In the genomic region with DNA sequence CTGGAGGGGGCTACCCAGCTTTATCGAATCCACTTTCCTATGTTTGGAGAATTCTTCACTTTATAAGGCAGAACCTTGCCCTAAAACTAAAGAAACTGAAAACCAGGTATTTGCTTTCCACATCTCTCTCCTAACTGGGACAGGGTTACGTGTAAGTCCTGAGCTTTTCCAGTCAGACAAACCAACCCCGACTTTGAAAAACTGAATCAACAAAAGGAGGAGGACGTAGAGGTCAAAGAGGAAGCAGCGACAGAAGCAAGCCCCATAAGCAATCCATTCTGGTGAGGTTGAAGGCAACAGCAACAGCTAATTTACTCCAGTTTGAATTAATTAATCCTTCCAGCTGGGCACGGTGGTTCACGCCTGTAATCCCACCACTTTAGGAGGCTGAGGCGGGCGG, we compare ENCODE assay signal across 24 cellular contexts. TPM values are rescaled to one million over a fixed set of nuclear protein-coding genes. Genes with fewer than 3 reads are reported as not detected.
DNase-seq lines count a peak whose midpoint lies in the region; ATAC-seq and TF ChIP-seq lines count a peak whose summit lies in the region.
"Had no signal": no experiment of that assay in that cellular context is flagged by ENCODE, and none has a peak within 500 bp of the region (broad histone marks: within the 10 kb centered on the region; RNA-seq: fewer than 3 reads in every experiment).

No MANE protein-coding gene starts in this region.

- H4K8ac ChIP-seq in H9 (replicated peaks; ENCODE audit: insufficient read length, low read depth, low read length): no peak overlapping the region

- ATAC-seq in upper lobe of left lung (ENCODE audit: low FRiP score in 2 of 2) (no peak), GM21528 (IDR thresholded peaks at IDR 0.05; ENCODE audit: low FRiP score, unreplicated experiment) (no peak), GM18861 (IDR thresholded peaks at IDR 0.05; ENCODE audit: unreplicated experiment) (no peak)
- ATAC-seq: HCT116 had no signal

- intact Hi-C loops in uterus (cut with DNase I; ENCODE audit: low total_unique reads): no loop called here

- no peak overlapping the region for H4K91ac ChIP-seq in H9 (ENCODE audit: insufficient read length, low read depth, low read length)

- H3K4me1 ChIP-seq in H9 (ENCODE audit: insufficient read depth, low read length) (peaks cover 5% of the 10 kb centered on the region; the same call in 1 of the 2 replicates), liver (ENCODE audit: control insufficient read depth in 4 of 4, insufficient read depth in 4 of 4, low read length in 3 of 4) (peaks cover 12 to 33% (median 23%) of the 10 kb centered on the region in 4 donors), upper lobe of left lung (peaks cover 12 to 42% (median 26%) of the 10 kb centered on the region in 4 donors), uterus (peaks cover 0 to 5% of the 10 kb centered on the region in 2 donors)

- H2BK15ac ChIP-seq in H9 (ENCODE audit: low read depth, low read length): no peak overlapping the region

- no peaks in the 10 kb centered on the region for H3K23me2 ChIP-seq in H9 (ENCODE audit: insufficient read length, low read depth, low read length, poor library complexity, severe bottlenecking)

- peaks cover 40% of the 10 kb centered on the region; the same call in 1 of the 2 replicates for H3K79me2 ChIP-seq in H9 (ENCODE audit: insufficient read depth, low read length)

- peak in 1 of 2 donors; percentile 19 for TF ChIP-seq RAD21 in liver (IDR thresholded peaks at IDR 0.05)

- no peak overlapping the region for H3K9ac ChIP-seq in H9 (ENCODE audit: extremely low read depth, insufficient read length, low read length)
- H3K9ac ChIP-seq in liver (ENCODE audit: low read depth in 1 of 2, low read length in 2 of 2): no peak overlapping the region

- no peaks in the 10 kb centered on the region for H3K9me3 ChIP-seq in H9 (ENCODE audit: control insufficient read depth, low read depth, low read length)
- H3K9me3 ChIP-seq in WERI-Rb-1 (ENCODE audit: severe bottlenecking): peaks cover 3% of the 10 kb centered on the region
- H3K9me3 ChIP-seq in liver (ENCODE audit: control insufficient read depth in 4 of 4, low read length in 3 of 4): no peaks in the 10 kb centered on the region
- no peaks in the 10 kb centered on the region for H3K9me3 ChIP-seq in upper lobe of left lung
- H3K9me3 ChIP-seq in uterus: no peaks in the 10 kb centered on the region

- no peaks in the 10 kb centered on the region for H4K20me1 ChIP-seq in H9 (ENCODE audit: control insufficient read depth, insufficient read depth, insufficient read length)

- H4K5ac ChIP-seq in H9 (ENCODE audit: insufficient read length, low read depth, low read length): no peak overlapping the region

- H3K4me2 ChIP-seq in H9 (ENCODE audit: insufficient read depth, insufficient read length, low read length): no peak overlapping the region
- H3K4me2 ChIP-seq: PC-9 had no signal

- H3K36me3 ChIP-seq in WERI-Rb-1 (no peaks in the 10 kb centered on the region; the same call in 1 of the 2 replicates), liver (ENCODE audit: control insufficient read depth in 4 of 4, insufficient read depth in 3 of 4, low read depth in 1 of 4, low read length in 3 of 4) (no peaks in the 10 kb centered on the region), upper lobe of left lung (no peaks in the 10 kb centered on the region), uterus (no peaks in the 10 kb centered on the region)

- H3K4me3 Mint-ChIP-seq in H9 (no peak overlapping the region), progenitor cell of endocrine pancreas (ENCODE audit: low read depth) (no peak overlapping the region)
- H3K4me3 Mint-ChIP-seq: CD4-positive, alpha-beta T cell; IgD-negative memory B cell had no signal

- H2AK5ac ChIP-seq in H9 (ENCODE audit: insufficient read length, low read length): no peak overlapping the region

- no peak overlapping the region for H2BK120ac ChIP-seq in H9 (ENCODE audit: low read depth, low read length, poor library complexity, severe bottlenecking)

- H3K9me3 Mint-ChIP-seq in H9 (no peaks in the 10 kb centered on the region), progenitor cell of endocrine pancreas (ENCODE audit: low read depth) (peaks cover 6% of the 10 kb centered on the region)
- H3K9me3 Mint-ChIP-seq: CD4-positive, alpha-beta T cell had no signal

- TF ChIP-seq CTCF in H9 (conservative IDR thresholded peaks at IDR 0.05) (no peak), WERI-Rb-1 (IDR thresholded peaks at IDR 0.05; ENCODE audit: low read depth, low read length) (no peak), liver (IDR thresholded peaks at IDR 0.05; ENCODE audit: low read depth, low read length, missing input control) (no peak), progenitor cell of endocrine pancreas (IDR thresholded peaks at IDR 0.05; ENCODE audit: unreplicated experiment) (no peak), upper lobe of left lung (IDR thresholded peaks at IDR 0.05) (no peak), uterus (IDR thresholded peaks at IDR 0.05) (no peak)

- H3K27ac ChIP-seq in H9 (ENCODE audit: insufficient read length, low read depth, low read length) (no peak overlapping the region), WERI-Rb-1 (peak overlapping the region; percentile 63), liver (ENCODE audit: low read depth in 1 of 2, low read length in 2 of 2) (no peak overlapping the region), upper lobe of left lung (no peak overlapping the region), uterus (no peak overlapping the region)
- H3K27ac ChIP-seq: PC-9, SK-N-MC had no signal

- no peak overlapping the region for H3K18ac ChIP-seq in H9 (ENCODE audit: insufficient read length, low read depth, low read length)

- H3K4me1 Mint-ChIP-seq in H9 (peaks cover 44 to 47% of the 10 kb centered on the region in 2 experiments), progenitor cell of endocrine pancreas (ENCODE audit: low read depth) (peaks cover 49% of the 10 kb centered on the region)

- H3K27me3 Mint-ChIP-seq in H9 (ENCODE audit: low read depth): no peaks in the 10 kb centered on the region
- no peaks in the 10 kb centered on the region for H3K27me3 Mint-ChIP-seq in progenitor cell of endocrine pancreas
- H3K27me3 Mint-ChIP-seq: CD4-positive, alpha-beta T cell had no signal

- H3K36me3 Mint-ChIP-seq in H9 (ENCODE audit: insufficient read depth in 1 of 3, low read depth in 3 of 3): peaks cover 0 to 7% (median 2%) of the 10 kb centered on the region in 3 experiments; a peak in 3 of 7 replicates
- H3K36me3 Mint-ChIP-seq in progenitor cell of endocrine pancreas (ENCODE audit: insufficient read depth): peaks cover 8% of the 10 kb centered on the region

- H3K4ac ChIP-seq in H9 (ENCODE audit: low read depth, low read length): no peak overlapping the region

- H2BK5ac ChIP-seq in H9 (ENCODE audit: insufficient read length, low read length): no peak overlapping the region

- no peaks in the 10 kb centered on the region for H3K79me1 ChIP-seq in H9 (ENCODE audit: insufficient read depth, low read depth, low read length, poor library complexity, severe bottlenecking)

- no peak overlapping the region for H2BK20ac ChIP-seq in H9 (ENCODE audit: low read depth, low read length, poor library complexity, severe bottlenecking)

- no peak overlapping the region for H3K23ac ChIP-seq in H9 (ENCODE audit: insufficient read length, low read depth, low read length)

- no peak for TF ChIP-seq EP300 in upper lobe of left lung (IDR thresholded peaks at IDR 0.05)

- H2BK12ac ChIP-seq in H9 (ENCODE audit: insufficient read length, low read depth, low read length): no peak overlapping the region

- H3T11ph ChIP-seq in H9 (ENCODE audit: low read length): no peak overlapping the region

- no peak overlapping the region for H3K14ac ChIP-seq in H9 (ENCODE audit: insufficient read depth, low read length)

- H2AFZ ChIP-seq in H9 (ENCODE audit: low read length): no peak overlapping the region
- H2AFZ ChIP-seq: PC-9 had no signal

- H3K27me3 ChIP-seq in H9 (ENCODE audit: insufficient read depth, low read length): no peaks in the 10 kb centered on the region
- no peaks in the 10 kb centered on the region for H3K27me3 ChIP-seq in WERI-Rb-1 (ENCODE audit: insufficient read depth, low read depth, severe bottlenecking)
- no peaks in the 10 kb centered on the region for H3K27me3 ChIP-seq in liver (ENCODE audit: control insufficient read depth in 4 of 4, insufficient read depth in 4 of 4, low read length in 3 of 4)
- no peaks in the 10 kb centered on the region for H3K27me3 ChIP-seq in upper lobe of left lung
- no peaks in the 10 kb centered on the region for H3K27me3 ChIP-seq in uterus

- DNase-seq in H9 (no peak), WERI-Rb-1 (peak; percentile 79), progenitor cell of endocrine pancreas (ENCODE audit: low spot score, unreplicated experiment) (no peak), upper lobe of left lung (no peak), uterus (no peak)
- DNase-seq: CD4-positive, alpha-beta T cell; COR-L47; DMS53; GDM1; GOT3; NCI-H1694; NCI-H2081; NCI-H446; NCI-H69; PC-9; RPMI8226; SHP77; SW 1271 had no signal

- WGBS in H9 (ENCODE audit: extremely low coverage, insufficient read length, low lambda C conversion rate): no CpG with 5 or more reads among the region's 9 CpGs
- 62% methylated on average over 9 of the region's 9 CpGs for WGBS in liver
- 82 to 84% methylated on average over 6 to 9 of the region's 9 CpGs for WGBS in upper lobe of left lung, 2 donors

- H3K27ac Mint-ChIP-seq in H9 (peak overlapping the region; percentile 12 to 34 (median 21); a peak in 4 of 7 replicates), progenitor cell of endocrine pancreas (peak overlapping the region; percentile 65)
- H3K27ac Mint-ChIP-seq: CD4-positive, alpha-beta T cell had no signal

- H3K4me3 ChIP-seq in WERI-Rb-1 (ENCODE audit: low read depth, low read length) (no peak overlapping the region), liver (ENCODE audit: low read depth in 1 of 3, low read length in 3 of 3) (no peak overlapping the region), upper lobe of left lung (no peak overlapping the region), uterus (no peak overlapping the region)
- H3K4me3 ChIP-seq: PC-9, SK-N-MC had no signal

- no peak for TF ChIP-seq POLR2A in upper lobe of left lung (IDR thresholded peaks at IDR 0.05)
- TF ChIP-seq POLR2A in uterus (IDR thresholded peaks at IDR 0.05): no peak

- no peak overlapping the region for H3K56ac ChIP-seq in H9 (ENCODE audit: insufficient read length, low read depth, low read length)

TF ChIP-seq in liver, 16 proteins besides CTCF, POLR2A, EP300 and RAD21 (continues in another document):
- TF ChIP-seq JUND (IDR thresholded peaks at IDR 0.05): no peak

RNA-seq across cellular contexts. Expression of gene LRP6, which starts 47.2 kb away (rescaled TPM):
- total RNA-seq in H9 (2021) (60.2 and 62.4 TPM in 2 replicates), liver (10 to 100 TPM; 24.7 to 76.8 TPM), progenitor cell of endocrine pancreas (158 and 163 TPM in 2 replicates), upper lobe of left lung (100 to 1,000 TPM in 1 of 6 donors, 10 to 100 TPM in 5; 43.3 to 136 (median 66.4) TPM), uterus (100 to 1,000 TPM in 1 of 4 donors, 10 to 100 TPM in 3; 18.7 to 141 (median 50.1) TPM)
- 10 to 100 TPM; 14.7 to 21.7 TPM for polyA plus RNA-seq in liver
- polyA plus RNA-seq: IgD-negative memory B cell had no signal
